ENCODE assay signal across 8 cellular contexts in the genomic region with DNA sequence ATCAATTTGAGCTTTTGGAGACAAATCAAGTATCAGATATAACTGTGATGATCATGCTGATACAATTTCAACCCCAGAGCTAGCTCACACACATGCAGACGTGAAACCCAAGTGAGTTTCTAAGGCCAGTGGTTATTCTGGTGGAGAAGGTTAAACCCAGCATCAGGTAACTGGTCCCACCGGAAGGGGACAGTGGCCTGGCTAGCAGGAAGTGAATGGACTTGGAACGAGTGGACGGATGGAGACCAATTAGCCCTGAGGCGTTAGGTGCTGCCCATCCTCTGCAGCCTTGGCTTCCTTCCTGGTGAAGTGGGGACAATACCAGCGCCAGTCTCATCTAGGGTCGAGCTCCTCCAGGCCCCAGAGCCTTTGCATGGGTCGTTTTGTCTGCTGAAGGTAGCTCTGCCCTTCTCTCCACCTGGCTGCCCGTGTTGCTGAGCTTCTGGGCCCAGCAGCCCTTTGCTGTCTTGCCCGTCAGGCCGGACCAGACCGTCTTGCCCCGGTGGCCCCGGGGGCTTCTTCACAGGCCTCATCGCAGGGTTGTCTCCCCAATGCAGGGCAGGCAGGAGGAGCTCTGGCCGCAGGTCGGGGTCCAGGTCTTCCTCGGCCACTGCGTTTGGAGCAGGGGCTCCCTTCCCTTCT. TPM values are rescaled to one million over a fixed set of nuclear protein-coding genes. Genes with fewer than 3 reads are reported as not detected.
A peak's percentile ranks its signal among the peaks of the same experiment; 100 is the strongest.
DNase-seq lines count a peak whose midpoint lies in the region; ATAC-seq and TF ChIP-seq lines count a peak whose summit lies in the region.

No MANE protein-coding gene starts in this region.

- intact Hi-C loops in heart left ventricle (cut with DNase I): loop anchor here (1.0 to 10.0 kb wide), 11 partner anchors 36 to 186 kb away; a partner anchor contains a TSS

- peak overlapping the region; percentile 22 to 90 (median 82) for H3K27ac ChIP-seq in heart left ventricle

- H3K4me3 ChIP-seq in H7 (ENCODE audit: insufficient read depth, low read depth, low read length) (peak overlapping the region; percentile 27), WI38 (ENCODE audit: low read depth, low read length) (peak overlapping the region; percentile 24), heart left ventricle (peak overlapping the region; percentile 23 to 99 (median 68)), skeletal muscle cell (ENCODE audit: low read depth, low read length) (peak overlapping the region; percentile 25)

- peak; percentile 1 to 22 (median 4) for ATAC-seq in heart left ventricle
- ATAC-seq in HG02798 (IDR thresholded peaks at IDR 0.05; ENCODE audit: poor library complexity, unreplicated experiment): no peak

- H3K9me3 ChIP-seq in heart left ventricle: no peaks in the 10 kb centered on the region

- no peaks in the 10 kb centered on the region; the same call in 1 of the 2 replicates for H3K27me3 ChIP-seq in H7 (ENCODE audit: control insufficient read depth, insufficient read depth, low read length)
- no peaks in the 10 kb centered on the region for H3K27me3 ChIP-seq in heart left ventricle

- TF ChIP-seq CTCF in WI38 (IDR thresholded peaks at IDR 0.05; ENCODE audit: low read depth, low read length): no peak
- TF ChIP-seq CTCF in heart left ventricle (IDR thresholded peaks at IDR 0.05): no peak

- peak; percentile 58 for DNase-seq in H7
- DNase-seq in heart left ventricle: peak in 4 of 5 donors; percentile 12 to 64 (median 42)
- DNase-seq in skeletal muscle cell (ENCODE audit: low read depth): no peak
- no peak for DNase-seq in foreskin melanocyte
- no peak for DNase-seq in NCI-H748 treated with DMSO at 0.1 percent for 48 hours (lab: John Stamatoyannopoulos, UW)
- no peak for DNase-seq in retina

- H3K4me1 ChIP-seq in heart left ventricle: peaks cover 6 to 63% (median 39%) of the 10 kb centered on the region in 12 donors

- no peak for TF ChIP-seq POLR2A in heart left ventricle (IDR thresholded peaks at IDR 0.05)

- 67 to 71% (median 69%) methylated on average over 18 to 19 of the region's 19 CpGs for WGBS in heart left ventricle, 4 donors

- no peaks in the 10 kb centered on the region for H3K36me3 ChIP-seq in H7 (replicated peaks; ENCODE audit: control insufficient read depth, insufficient read depth, low read length)
- H3K36me3 ChIP-seq in heart left ventricle: no peaks in the 10 kb centered on the region

RNA-seq across cellular contexts. Expression of a gene that starts 0.9 kb away (rescaled TPM):
- 22.9 and 24.7 TPM in 2 replicates for total RNA-seq in H7 (2014; rRNA removed; shearing (Covaris generic))
- total RNA-seq in heart left ventricle: 10 to 100 TPM in 1 of 9 donors, 1 to 10 TPM in 8; 5.7 to 10.5 (median 6.9) TPM
- 1 to 10 TPM; 6.8 to 7.0 TPM for polyA plus RNA-seq in heart left ventricle

RNA-seq across cellular contexts. Expression of a gene that starts 46.0 kb away (rescaled TPM):
- total RNA-seq in H7 (2014; rRNA removed; shearing (Covaris generic)): 2.9 and 4.2 TPM in 2 replicates
- 10 to 100 TPM; 17.6 to 41.9 (median 31.1) TPM for total RNA-seq in heart left ventricle
- 10 to 100 TPM in 1 of 2 donors, 1 to 10 TPM in 1; 6.6 to 38.4 TPM for polyA plus RNA-seq in heart left ventricle

RNA-seq across cellular contexts. Expression of a gene that starts 57.3 kb away (rescaled TPM):
- total RNA-seq in H7 (2014; rRNA removed; shearing (Covaris generic)): 206 and 219 TPM in 2 replicates
- total RNA-seq in heart left ventricle: 100 to 1,000 TPM; 154 to 274 (median 192) TPM
- 100 to 1,000 TPM; 133 to 257 TPM for polyA plus RNA-seq in heart left ventricle

Comparison
In these comparisons a context has a peak if more than half of its experiments do, and no peak if none do; other contexts are left out.
1. DNase-seq: peak in H7 (single experiment) and heart left ventricle (4 of 5); none in skeletal muscle cell (single experiment), foreskin melanocyte (single experiment), NCI-H748 treated with DMSO at 0.1 percent for 48 hours (single experiment) and retina (single experiment).
2. Peak in every context shown above with its lines, with median percentiles within 50 percentile points of each other: H3K4me3 ChIP-seq.